8 cellular contexts compared by ENCODE assay signal in genomic region chr2:166494140-166494544, GRCh38. TPM values are rescaled to one million over a fixed set of nuclear protein-coding genes. Genes with fewer than 3 reads are reported as not detected.
DNase-seq lines count a peak whose midpoint lies in the region; ATAC-seq and TF ChIP-seq lines count a peak whose summit lies in the region.

SCN7A (minus strand) TSS chr2:166494249; CDS start chr2:166477696, 16,553 bp downstream.

- no peak within 1 kb of the TSS for H3K4me3 ChIP-seq in HAP-1
- peak within 1 kb of the TSS; percentile 40 to 51 for H3K4me3 ChIP-seq in right atrium auricular region
- H3K4me3 ChIP-seq in retinal pigment epithelial cell (ENCODE audit: low read length), result peak within 1 kb of the TSS; percentile 30

- DNase-seq in HAP-1 (ENCODE audit: low spot score in 2 of 2) (peak; percentile 22 to 71), right atrium auricular region (ENCODE audit: low spot score) (peak; percentile 72), retinal pigment epithelial cell (ENCODE audit: low read depth) (no peak), midbrain (lab: John Stamatoyannopoulos, UW) (no peak)

- peak within 1 kb of the TSS; percentile 32 to 50 for H3K27ac ChIP-seq in right atrium auricular region

- ATAC-seq in SK-N-SH treated with all-trans-retinoic acid at 6 μM for 48 hours (peak; percentile 94), HG02763 (IDR thresholded peaks at IDR 0.05; ENCODE audit: unreplicated experiment) (no peak), GM19463 (IDR thresholded peaks at IDR 0.05; ENCODE audit: unreplicated experiment) (no peak), HG02840 (IDR thresholded peaks at IDR 0.05; ENCODE audit: low FRiP score, unreplicated experiment) (no peak)

- no peak for TF ChIP-seq CTCF in right atrium auricular region (IDR thresholded peaks at IDR 0.05)
- no peak for TF ChIP-seq CTCF in retinal pigment epithelial cell (conservative IDR thresholded peaks at IDR 0.05; ENCODE audit: low read depth, low read length)

- peaks cover 11% of the 10 kb centered on the region for H3K4me1 ChIP-seq in HAP-1
- no peaks in the 10 kb centered on the region for H3K4me1 ChIP-seq in right atrium auricular region

- H3K9me3 ChIP-seq in HAP-1 (no peaks in the 10 kb centered on the region), right atrium auricular region (no peaks in the 10 kb centered on the region)

- in situ Hi-C loops in HAP-1 (cut with MboI; ENCODE audit: low sequenced_read_pairs), result no loop called here

- H3K27me3 ChIP-seq in HAP-1 (ENCODE audit: low read depth) (no peaks in the 10 kb centered on the region), right atrium auricular region (no peaks in the 10 kb centered on the region)

- H3K36me3 ChIP-seq in HAP-1 (replicated peaks), result no peaks in the 10 kb centered on the region
- H3K36me3 ChIP-seq in right atrium auricular region, result no peaks in the 10 kb centered on the region

TF ChIP-seq in SK-N-SH treated with all-trans-retinoic acid at 6 μM for 48 hours, 23 proteins besides CTCF, POLR2A, EP300 and RAD21:
- TF ChIP-seq ESRRG (CRISPR knock-in tag; IDR thresholded peaks at IDR 0.05) (no peak), ZNF70 (CRISPR knock-in tag; IDR thresholded peaks at IDR 0.05) (no peak)
TF ChIP-seq in SK-N-SH treated with all-trans-retinoic acid at 6 μM for 48 hours: peak in this region for 0.

RNA-seq across cellular contexts. Expression of gene SCN7A, which starts in this region (rescaled TPM):
- 10 to 100 TPM in 1 of 2 donors, 1 to 10 TPM in 1; 6.2 to 30.6 TPM for total RNA-seq in right atrium auricular region

Comparison
In these comparisons a context has a peak if more than half of its experiments do, and no peak if none do; other contexts are left out.
1. DNase-seq: peak in HAP-1 (2 of 2) and right atrium auricular region (single experiment); none in retinal pigment epithelial cell (single experiment) and midbrain (single experiment).